ENCODE assay signal across 8 cellular contexts in the genomic region with DNA sequence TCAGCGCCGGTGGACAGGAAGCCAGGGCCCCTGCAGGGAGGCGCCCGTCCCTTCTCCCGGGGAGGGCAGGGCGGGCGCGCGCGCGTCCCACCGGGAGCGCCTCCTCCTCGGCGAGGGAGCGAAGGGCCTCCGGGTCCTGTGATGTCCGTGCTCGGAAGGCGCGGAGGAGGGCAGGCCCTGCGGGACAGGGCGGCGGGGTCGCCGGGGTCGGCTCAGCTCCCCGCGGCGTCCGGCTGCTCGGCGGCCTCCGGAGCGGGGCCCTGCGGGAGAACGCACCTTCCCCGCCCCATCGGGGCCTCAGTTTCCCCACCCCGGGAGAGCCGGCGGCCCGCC. TPM values are rescaled to one million over a fixed set of nuclear protein-coding genes. Genes with fewer than 3 reads are reported as not detected.
DNase-seq lines count a peak whose midpoint lies in the region; ATAC-seq and TF ChIP-seq lines count a peak whose summit lies in the region.

No MANE protein-coding gene starts in this region.

- H3K4me3 ChIP-seq in AG04449 (ENCODE audit: low read depth, low read length), result peak overlapping the region; percentile 72
- H3K4me3 ChIP-seq in muscle layer of duodenum (ENCODE audit: low read depth in 1 of 2, low read length in 2 of 2), result peak overlapping the region; percentile 70 to 89

- DNase-seq in AG04449 (ENCODE audit: low read depth, low spot score) (no peak), endothelial cell (ENCODE audit: low spot score) (peak; percentile 48), HPDE6-E6E7 (ENCODE audit: extremely low spot score) (no peak), NCI-H187 (lab: John Stamatoyannopoulos, UW) (no peak)

- no peak overlapping the region for H3K27ac Mint-ChIP-seq in endothelial cell (ENCODE audit: unreplicated experiment)

- CTCF ChIA-PET in AG04449 (lab: Yijun Ruan, JAX), result interaction anchor here (0.6 to 4.0 kb wide), 28 partner anchors 10 to 197 kb away, joined by 3 to 41 read pairs (median 4); a partner anchor contains a TSS

- H3K27ac ChIP-seq in muscle layer of duodenum (ENCODE audit: low read length), result peak overlapping the region; percentile 35

- no peaks in the 10 kb centered on the region for H3K27me3 ChIP-seq in muscle layer of duodenum (ENCODE audit: low read depth, low read length)

- no peaks in the 10 kb centered on the region for H3K36me3 Mint-ChIP-seq in endothelial cell (ENCODE audit: low read depth, unreplicated experiment)

- no peaks in the 10 kb centered on the region for H3K9me3 ChIP-seq in muscle layer of duodenum (ENCODE audit: control insufficient read depth in 1 of 2, low read length in 2 of 2)

- peaks cover 4% of the 10 kb centered on the region for H3K4me1 Mint-ChIP-seq in endothelial cell (ENCODE audit: unreplicated experiment)

- POLR2A ChIA-PET in AG04449 (lab: Yijun Ruan, JAX), result interaction anchor here (0.8 kb wide), 4 partner anchors 8 to 106 kb away, joined by 3 to 6 read pairs (median 3); no protein-coding TSS in a partner anchor

- peaks cover 13% of the 10 kb centered on the region for H3K27me3 Mint-ChIP-seq in endothelial cell (ENCODE audit: unreplicated experiment)

- peaks cover 0 to 21% of the 10 kb centered on the region in 2 donors for H3K4me1 ChIP-seq in muscle layer of duodenum (ENCODE audit: control insufficient read depth in 1 of 2, insufficient read depth in 2 of 2, low read length in 2 of 2)

- peak overlapping the region; percentile 92 for H3K4me3 Mint-ChIP-seq in endothelial cell (ENCODE audit: unreplicated experiment)

- TF ChIP-seq CTCF in AG04449 (IDR thresholded peaks at IDR 0.05; ENCODE audit: insufficient read depth, low read length, missing control alignments) (no peak), endothelial cell (IDR thresholded peaks at IDR 0.05; ENCODE audit: unreplicated experiment) (no peak)

- ATAC-seq in GM18517 (IDR thresholded peaks at IDR 0.05; ENCODE audit: unreplicated experiment), result peak; percentile 40
- peak; percentile 26 for ATAC-seq in HG03095 (IDR thresholded peaks at IDR 0.05; ENCODE audit: unreplicated experiment)
- peak; percentile 56 for ATAC-seq in SK-N-SH treated with all-trans-retinoic acid at 6 μM for 48 hours

- H3K36me3 ChIP-seq in muscle layer of duodenum (ENCODE audit: control insufficient read depth in 1 of 2, insufficient read depth in 2 of 2, low read length in 2 of 2), result no peaks in the 10 kb centered on the region

- no peaks in the 10 kb centered on the region for H3K9me3 Mint-ChIP-seq in endothelial cell (ENCODE audit: unreplicated experiment)

TF ChIP-seq in SK-N-SH treated with all-trans-retinoic acid at 6 μM for 48 hours, 23 proteins besides CTCF, POLR2A, EP300 and RAD21:
- TF ChIP-seq, protein P1, sequence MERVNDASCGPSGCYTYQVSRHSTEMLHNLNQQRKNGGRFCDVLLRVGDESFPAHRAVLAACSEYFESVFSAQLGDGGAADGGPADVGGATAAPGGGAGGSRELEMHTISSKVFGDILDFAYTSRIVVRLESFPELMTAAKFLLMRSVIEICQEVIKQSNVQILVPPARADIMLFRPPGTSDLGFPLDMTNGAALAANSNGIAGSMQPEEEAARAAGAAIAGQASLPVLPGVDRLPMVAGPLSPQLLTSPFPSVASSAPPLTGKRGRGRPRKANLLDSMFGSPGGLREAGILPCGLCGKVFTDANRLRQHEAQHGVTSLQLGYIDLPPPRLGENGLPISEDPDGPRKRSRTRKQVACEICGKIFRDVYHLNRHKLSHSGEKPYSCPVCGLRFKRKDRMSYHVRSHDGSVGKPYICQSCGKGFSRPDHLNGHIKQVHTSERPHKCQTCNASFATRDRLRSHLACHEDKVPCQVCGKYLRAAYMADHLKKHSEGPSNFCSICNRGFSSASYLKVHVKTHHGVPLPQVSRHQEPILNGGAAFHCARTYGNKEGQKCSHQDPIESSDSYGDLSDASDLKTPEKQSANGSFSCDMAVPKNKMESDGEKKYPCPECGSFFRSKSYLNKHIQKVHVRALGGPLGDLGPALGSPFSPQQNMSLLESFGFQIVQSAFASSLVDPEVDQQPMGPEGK (CRISPR knock-in tag; IDR thresholded peaks at IDR 0.05; ENCODE audit: borderline replicate concordance), result no peak
- TF ChIP-seq BACH2 (CRISPR knock-in tag; IDR thresholded peaks at IDR 0.05; ENCODE audit: borderline replicate concordance) (no peak), GLIS3 (CRISPR knock-in tag; IDR thresholded peaks at IDR 0.05) (no peak), ZFP3 (CRISPR knock-in tag; IDR thresholded peaks at IDR 0.05) (no peak), ZNF565 (CRISPR knock-in tag; conservative IDR thresholded peaks at IDR 0.05; ENCODE audit: low read depth) (no peak), OSR1 (CRISPR knock-in tag; IDR thresholded peaks at IDR 0.05) (no peak)

RNA-seq across cellular contexts. Expression of a gene that starts 0.3 kb away (rescaled TPM):
- total RNA-seq in endothelial cell (ENCODE audit: unreplicated experiment), result 19.9 TPM

RNA-seq across cellular contexts. Expression of a gene that starts 0.6 kb away (rescaled TPM):
- total RNA-seq in endothelial cell (ENCODE audit: unreplicated experiment), result 0.36 TPM

RNA-seq across cellular contexts. Expression of a gene that starts 18.5 kb away (rescaled TPM):
- 0.21 TPM for total RNA-seq in endothelial cell (ENCODE audit: unreplicated experiment)

RNA-seq across cellular contexts. Expression of a gene that starts 36.5 kb away (rescaled TPM):
- 43.0 TPM for total RNA-seq in endothelial cell (ENCODE audit: unreplicated experiment)
